16 cellular contexts compared by ENCODE assay signal in genomic region chr1:17120962-17121837, GRCh38. TPM values are rescaled to one million over a fixed set of nuclear protein-coding genes. Genes with fewer than 3 reads are reported as not detected.
DNase-seq lines count a peak whose midpoint lies in the region; ATAC-seq, FAIRE-seq and TF ChIP-seq lines count a peak whose summit lies in the region.
"Had no signal": no experiment of that assay in that cellular context is flagged by ENCODE, and none has a peak within 500 bp of the region (broad histone marks: within the 10 kb centered on the region; RNA-seq: fewer than 3 reads in every experiment).

No MANE protein-coding gene starts in this region.

- peak; percentile 69 for DNase-seq in DMS 273 (lab: John Stamatoyannopoulos, UW; ENCODE audit: unreplicated experiment)
- DNase-seq in M059J (ENCODE audit: low read depth), result peak; percentile 88
- DNase-seq in bronchial epithelial cell (ENCODE audit: low read depth), result no peak
- DNase-seq in neuronal stem cell (ENCODE audit: low spot score), result no peak
- DNase-seq in D721Med (ENCODE audit: insufficient read length, low spot score), result no peak
- no peak for DNase-seq in GM10248 (ENCODE audit: extremely low spot score)
- DNase-seq in ovary, result no peak
- DNase-seq: activated B cell treated with CpG ODN at 0.5 μM for 24 hours; activated T-cell treated with anti-CD3 and anti-CD28 coated beads, Interleukin-2, amount 50 U/mL, for 1 hour; CD4-positive, CD25-positive, alpha-beta regulatory T cell; naive thymus-derived CD4-positive, alpha-beta T cell; NCI-H2029 treated with DMSO at 0.1 percent for 48 hours; stimulated activated CD4-positive, alpha-beta T cell treated with anti-CD3 and anti-CD28 coated beads, Interleukin-12 subunit alpha, Interleukin-12 subunit beta, amount 100 ng/mL, for 4 hours had no signal

- no peak overlapping the region for H3K14ac ChIP-seq in neuronal stem cell (ENCODE audit: low read length)

- H3K18ac ChIP-seq in neuronal stem cell (ENCODE audit: low read length), result peak overlapping the region; percentile 32

- H2BK120ac ChIP-seq in neuronal stem cell (ENCODE audit: low read depth, low read length), result no peak overlapping the region

- WGBS in neuronal stem cell (ENCODE audit: extremely low coverage in 2 of 2, insufficient read length in 2 of 2, insufficient replicate concordance in 1 of 2), 2 donors, result no CpG with 5 or more reads among the region's 23 CpGs
- WGBS in ovary, 3 donors, result 72 to 80% (median 74%) methylated on average over 23 of the region's 23 CpGs

- TF ChIP-seq EP300 in ovary (IDR thresholded peaks at IDR 0.05), result no peak

- H3K9ac ChIP-seq in neuronal stem cell (ENCODE audit: low read depth, low read length, poor library complexity), result no peak overlapping the region

- no peak overlapping the region for H2AFZ ChIP-seq in neuronal stem cell (ENCODE audit: low read length)

- H3K36me3 ChIP-seq in bronchial epithelial cell (ENCODE audit: control insufficient read depth, insufficient read depth, low read length) (no peaks in the 10 kb centered on the region), neuronal stem cell (replicated peaks in 1 of 2; ENCODE audit: control insufficient read depth in 2 of 2, insufficient read depth in 2 of 2, low read length in 2 of 2) (no peaks in the 10 kb centered on the region), ovary (no peaks in the 10 kb centered on the region)
- H3K36me3 ChIP-seq: ascending aorta had no signal

- H3K4me2 ChIP-seq in neuronal stem cell (ENCODE audit: insufficient read depth, low read length, poor library complexity, severe bottlenecking), result no peak overlapping the region

- CTCF ChIA-PET in GM10248 (lab: Yijun Ruan, JAX), result interaction anchor here (0.9 to 13.7 kb wide), 8 partner anchors 8 to 216 kb away, joined by 3 to 209 read pairs (median 3); no protein-coding TSS in a partner anchor

- no peak overlapping the region for H2BK15ac ChIP-seq in neuronal stem cell (ENCODE audit: low read length)

- H3K4ac ChIP-seq in neuronal stem cell (ENCODE audit: low read length), result no peak overlapping the region

- H3K27me3 ChIP-seq in bronchial epithelial cell (ENCODE audit: control insufficient read depth, insufficient read depth, low read length), result peaks cover 17% of the 10 kb centered on the region
- H3K27me3 ChIP-seq in neuronal stem cell (ENCODE audit: control insufficient read depth in 3 of 3, insufficient read depth in 3 of 3, low read depth in 1 of 3, low read length in 3 of 3), result peaks cover 3 to 67% (median 29%) of the 10 kb centered on the region in 3 experiments
- H3K27me3 ChIP-seq in ovary, result no peaks in the 10 kb centered on the region

- peak; percentile 13 for FAIRE-seq in bronchial epithelial cell (lab: Jason Lieb, UNC)
- no peak for FAIRE-seq in D721Med (lab: Jason Lieb, UNC)

- H3K4me3 ChIP-seq in bronchial epithelial cell (ENCODE audit: low read depth, low read length) (no peak overlapping the region), neuronal stem cell (ENCODE audit: low read length in 2 of 2) (no peak overlapping the region), ovary (no peak overlapping the region)
- H3K4me3 ChIP-seq: ascending aorta had no signal

- no peak overlapping the region for H3K23ac ChIP-seq in neuronal stem cell (ENCODE audit: low read depth, low read length, poor library complexity)

- TF ChIP-seq CTCF in bronchial epithelial cell (IDR thresholded peaks at IDR 0.05; ENCODE audit: insufficient read depth, low read length, severe bottlenecking), result no peak
- no peak for TF ChIP-seq CTCF in D721Med (IDR thresholded peaks at IDR 0.05; ENCODE audit: insufficient read depth, missing control alignments)
- TF ChIP-seq CTCF in GM10248 (IDR thresholded peaks at IDR 0.05; ENCODE audit: control extremely low read depth, extremely low read depth, low read depth, missing control alignments), result no peak
- TF ChIP-seq CTCF in ovary (IDR thresholded peaks at IDR 0.05), result no peak

- H2BK5ac ChIP-seq in neuronal stem cell (ENCODE audit: low read length), result no peak overlapping the region

- POLR2A ChIA-PET in GM10248 (lab: Yijun Ruan, JAX), result no interaction called here

- H4K8ac ChIP-seq in neuronal stem cell (ENCODE audit: low read depth, low read length), result no peak overlapping the region

- ATAC-seq in GM18867 (IDR thresholded peaks at IDR 0.05; ENCODE audit: unreplicated experiment), result no peak
- ATAC-seq: naive thymus-derived CD4-positive, alpha-beta T cell had no signal

- H3K27ac ChIP-seq in neuronal stem cell (replicated peaks; ENCODE audit: low read length) (no peak overlapping the region), ovary (no peak overlapping the region)
- H3K27ac ChIP-seq: ascending aorta, epithelial cell of prostate had no signal

- no peak for TF ChIP-seq POLR2A in ovary (IDR thresholded peaks at IDR 0.05)

- no peaks in the 10 kb centered on the region for H3K9me3 ChIP-seq in neuronal stem cell (replicated peaks in 1 of 2; ENCODE audit: control insufficient read depth in 2 of 2, insufficient read depth in 1 of 2, low read depth in 1 of 2, low read length in 2 of 2)
- no peaks in the 10 kb centered on the region for H3K9me3 ChIP-seq in ovary
- H3K9me3 ChIP-seq: ascending aorta had no signal

- H3K79me1 ChIP-seq in neuronal stem cell (ENCODE audit: low read depth, low read length), result no peaks in the 10 kb centered on the region

- intact Hi-C loops in ovary (cut with DNase I), result loop anchor here (10.0 kb wide), 4 partner anchors 56 to 284 kb away; no protein-coding TSS in a partner anchor

- no peak overlapping the region for H2BK12ac ChIP-seq in neuronal stem cell (ENCODE audit: low read length)

- H2AK5ac ChIP-seq in neuronal stem cell (ENCODE audit: low read depth, low read length), result no peak overlapping the region

- H3K4me1 ChIP-seq in neuronal stem cell (ENCODE audit: control insufficient read depth in 2 of 2, insufficient read depth in 1 of 2, low read depth in 1 of 2, low read length in 2 of 2), result peaks cover 2 to 10% of the 10 kb centered on the region in 2 donors
- H3K4me1 ChIP-seq in ovary (ENCODE audit: insufficient read depth), result peaks cover 2% of the 10 kb centered on the region

- no peak overlapping the region for H4K91ac ChIP-seq in neuronal stem cell (ENCODE audit: low read depth, low read length, poor library complexity)

RNA-seq across cellular contexts. Expression of gene PADI2, which starts 1.9 kb away (rescaled TPM):
- 0.12 and 1.3 TPM in 2 replicates for total RNA-seq in M059J (2014; rRNA removed; shearing (Covaris generic))
- total RNA-seq in bronchial epithelial cell, result 1.0 and 1.3 TPM in 2 replicates
- polyA plus RNA-seq in neuronal stem cell (2013, experiment 1 of 2), result 0.43 TPM
- 0.64 TPM for polyA plus RNA-seq in neuronal stem cell (2013, experiment 2 of 2)
- 1 to 10 TPM in 3 of 7 donors, under 1 TPM in 4; 0.18 to 5.2 (median 0.55) TPM for total RNA-seq in ovary
- polyA plus RNA-seq in ovary, result 1 to 10 TPM in 1 of 2 donors, under 1 TPM in 1; 0.07 to 1.2 TPM
- total RNA-seq: CD4-positive, CD25-positive, alpha-beta regulatory T cell had no signal
- polyA plus RNA-seq: naive thymus-derived CD4-positive, alpha-beta T cell had no signal

Comparison
In these comparisons a context has a peak if more than half of its experiments do, and no peak if none do; other contexts are left out.
1. DNase-seq: peak in DMS 273 (single experiment) and M059J (single experiment); none in bronchial epithelial cell (single experiment), neuronal stem cell (single experiment), D721Med (single experiment), GM10248 (single experiment) and ovary (0 of 5).